12 cellular contexts compared by ENCODE assay signal in genomic region chr3:69353492-69353891, GRCh38. TPM values are rescaled to one million over a fixed set of nuclear protein-coding genes. Genes with fewer than 3 reads are reported as not detected.
DNase-seq lines count a peak whose midpoint lies in the region; ATAC-seq and TF ChIP-seq lines count a peak whose summit lies in the region.
"Had no signal": no experiment of that assay in that cellular context is flagged by ENCODE, and none has a peak within 500 bp of the region (broad histone marks: within the 10 kb centered on the region; RNA-seq: fewer than 3 reads in every experiment).

No MANE protein-coding gene starts in this region.

- H3K4me3 Mint-ChIP-seq in type B pancreatic cell: no peak overlapping the region

- H3F3A ChIP-seq in SK-N-SH (replicated peaks; ENCODE audit: insufficient read depth): peaks cover 22% of the 10 kb centered on the region

- no peaks in the 10 kb centered on the region for H3K27me3 Mint-ChIP-seq in type B pancreatic cell

- DNase-seq in GM06990 (ENCODE audit: extremely low read depth, insufficient read length) (no peak), RPMI7951 (ENCODE audit: low read depth) (peak; percentile 31), fibroblast of gingiva (ENCODE audit: low read depth) (peak; percentile 79), sciatic nerve (ENCODE audit: low spot score) (no peak), type B pancreatic cell (ENCODE audit: extremely low spot score, unreplicated experiment) (no peak), SK-N-SH (no peak)
- DNase-seq: activated CD4-positive, alpha-beta T cell treated with anti-CD3 and anti-CD28 coated beads, Interleukin-2, amount 50 U/mL, for 4 hours; DMS79; small intestine had no signal

- WGBS in SK-N-SH (ENCODE audit: low lambda C conversion rate): 91% methylated on average over 16 of the region's 16 CpGs

- H3K4me1 Mint-ChIP-seq in type B pancreatic cell (ENCODE audit: unreplicated experiment): no peaks in the 10 kb centered on the region

- H3K27ac ChIP-seq in SK-N-SH (ENCODE audit: low read depth in 2 of 2, low read length in 1 of 2): peak overlapping the region in 1 of 2 experiments; percentile 76; a peak in 1 of 4 replicates

- TF ChIP-seq CTCF in GM06990 (IDR thresholded peaks at IDR 0.05; ENCODE audit: insufficient read depth, low read length, poor library complexity, severe bottlenecking): no peak
- TF ChIP-seq CTCF in type B pancreatic cell (conservative IDR thresholded peaks at IDR 0.05): no peak
- no peak for TF ChIP-seq CTCF in SK-N-SH (IDR thresholded peaks at IDR 0.05)

- H4K20me1 ChIP-seq in SK-N-SH (ENCODE audit: insufficient read depth): no peaks in the 10 kb centered on the region

- peaks cover 0 to 6% of the 10 kb centered on the region in 2 experiments; a peak in 3 of 4 replicates for H3K4me1 ChIP-seq in SK-N-SH (ENCODE audit: control insufficient read depth in 1 of 2, insufficient read depth in 2 of 2, low read depth in 1 of 2, low read length in 1 of 2)

- H3K36me3 ChIP-seq in GM06990 (ENCODE audit: control insufficient read depth, insufficient read depth, low read length): no peaks in the 10 kb centered on the region
- no peaks in the 10 kb centered on the region for H3K36me3 ChIP-seq in SK-N-SH (replicated peaks in 1 of 2; ENCODE audit: control insufficient read depth in 1 of 2, insufficient read depth in 2 of 2, low read length in 1 of 2)

- H3K4me3 ChIP-seq in GM06990 (replicated peaks; ENCODE audit: low read depth, low read length) (peak overlapping the region; percentile 26; the same call in 1 of the 2 replicates), SK-N-SH (ENCODE audit: low read depth in 2 of 2, low read length in 1 of 2) (no peak overlapping the region)

- intact Hi-C loops in sciatic nerve (cut with DNase I): no loop called here

- ATAC-seq in sciatic nerve: peak; percentile 76
- no peak for ATAC-seq in HG02759 (IDR thresholded peaks at IDR 0.05; ENCODE audit: unreplicated experiment)
- ATAC-seq in GM21381 (IDR thresholded peaks at IDR 0.05; ENCODE audit: unreplicated experiment): no peak
- ATAC-seq: Panc1 had no signal

- no peak overlapping the region for H3K4me2 ChIP-seq in SK-N-SH

- no peak for TF ChIP-seq EP300 in SK-N-SH (IDR thresholded peaks at IDR 0.05; ENCODE audit: borderline replicate concordance in 1 of 2, low read depth in 1 of 2, low read length in 1 of 2)

- no peaks in the 10 kb centered on the region for H3K79me2 ChIP-seq in SK-N-SH (ENCODE audit: insufficient read depth)

- CTCF ChIA-PET in SK-N-SH (lab: Yijun Ruan, JAX): no interaction called here

- H3K9me3 ChIP-seq in SK-N-SH: no peaks in the 10 kb centered on the region

- H3K27me3 ChIP-seq in GM06990 (replicated peaks; ENCODE audit: control insufficient read depth, insufficient read depth, low read length) (no peaks in the 10 kb centered on the region), SK-N-SH (ENCODE audit: insufficient read depth) (no peaks in the 10 kb centered on the region)

- no peaks in the 10 kb centered on the region for H3K9me2 ChIP-seq in SK-N-SH

- no peaks in the 10 kb centered on the region for H3K9me3 Mint-ChIP-seq in type B pancreatic cell

- no peaks in the 10 kb centered on the region for H3K36me3 Mint-ChIP-seq in type B pancreatic cell

- H3K9ac ChIP-seq in SK-N-SH: no peak overlapping the region

- H3K27ac Mint-ChIP-seq in type B pancreatic cell: no peak overlapping the region

- POLR2A ChIA-PET in SK-N-SH (lab: Yijun Ruan, JAX): no interaction called here

- no peak for TF ChIP-seq RAD21 in SK-N-SH (IDR thresholded peaks at IDR 0.05; ENCODE audit: low read length)

- H2AFZ ChIP-seq in SK-N-SH (ENCODE audit: low read depth): no peak overlapping the region

TF ChIP-seq in SK-N-SH, 30 proteins besides CTCF, POLR2A, EP300 and RAD21:
- TF ChIP-seq RXRA (IDR thresholded peaks at IDR 0.05; ENCODE audit: borderline replicate concordance, low read depth): no peak
- no peak for TF ChIP-seq NFIC (IDR thresholded peaks at IDR 0.05; ENCODE audit: borderline replicate concordance)
- TF ChIP-seq TEAD4 (IDR thresholded peaks at IDR 0.05; ENCODE audit: borderline replicate concordance, insufficient read depth): no peak
- TF ChIP-seq RFX5 (IDR thresholded peaks at IDR 0.05; ENCODE audit: low read length): no peak
- no peak for TF ChIP-seq MEF2A (IDR thresholded peaks at IDR 0.05; ENCODE audit: borderline replicate concordance, low read depth)
- TF ChIP-seq FOXJ3 (CRISPR knock-in tag; IDR thresholded peaks at IDR 0.05): no peak
- no peak for TF ChIP-seq GABPA (IDR thresholded peaks at IDR 0.05; ENCODE audit: low read depth)
- TF ChIP-seq TCF12 (IDR thresholded peaks at IDR 0.05): no peak
- no peak for TF ChIP-seq USF1 (IDR thresholded peaks at IDR 0.05; ENCODE audit: borderline replicate concordance, low read depth)
- TF ChIP-seq IRF3 (IDR thresholded peaks at IDR 0.05; ENCODE audit: low read depth, low read length): no peak
- no peak for TF ChIP-seq ZBTB33 (IDR thresholded peaks at IDR 0.05; ENCODE audit: borderline replicate concordance, low read depth)
- no peak for TF ChIP-seq REST (IDR thresholded peaks at IDR 0.05; ENCODE audit: low read depth, low read length)
- TF ChIP-seq MXI1 (IDR thresholded peaks at IDR 0.05; ENCODE audit: low read depth, low read length): no peak
- no peak for TF ChIP-seq FOXM1 (IDR thresholded peaks at IDR 0.05; ENCODE audit: low read depth)
- TF ChIP-seq EZH2phosphoT487 (IDR thresholded peaks at IDR 0.05; ENCODE audit: borderline replicate concordance, low read depth): no peak

RNA-seq across cellular contexts. Expression of gene FRMD4B, which starts 32.4 kb away (rescaled TPM):
- total RNA-seq in RPMI7951 (2014; rRNA removed; shearing (Covaris generic)): 2.6 TPM in 2 replicates
- total RNA-seq in sciatic nerve (48.6 TPM), type B pancreatic cell (ENCODE audit: low replicate concordance) (37.4 and 38.7 TPM in 2 replicates)
- 0.53 and 0.91 TPM in 2 replicates for polyA plus RNA-seq in SK-N-SH (2012; rRNA removed)
- 0.50 and 0.60 TPM in 2 replicates for polyA plus RNA-seq in SK-N-SH (2012; cell fraction: cytosol; rRNA removed)
- 0.82 and 0.85 TPM in 2 replicates for polyA plus RNA-seq in SK-N-SH (2012; cell fraction: nucleus; rRNA removed)

Comparison
In these comparisons a context has a peak if more than half of its experiments do, and no peak if none do; other contexts are left out.
1. DNase-seq: peak in RPMI7951 (single experiment) and fibroblast of gingiva (single experiment); none in GM06990 (single experiment), sciatic nerve (single experiment), type B pancreatic cell (single experiment) and SK-N-SH (single experiment).
2. RNA of gene FRMD4B, which starts 32.4 kb away (total RNA-seq): 48.6 TPM in sciatic nerve (single experiment) and 37.4 to 38.7 TPM in type B pancreatic cell; 2.6 TPM in RPMI7951; every median in the first group is over 10 times any median in the second.